Comparison of ENCODE assay signal across 19 cellular contexts in genomic region chr2:158482594-158482993, GRCh38. TPM values are rescaled to one million over a fixed set of nuclear protein-coding genes. Genes with fewer than 3 reads are reported as not detected.
DNase-seq lines count a peak whose midpoint lies in the region; ATAC-seq and TF ChIP-seq lines count a peak whose summit lies in the region.
"Had no signal": no experiment of that assay in that cellular context is flagged by ENCODE, and none has a peak within 500 bp of the region (broad histone marks: within the 10 kb centered on the region; RNA-seq: fewer than 3 reads in every experiment).

No MANE protein-coding gene starts in this region.

- H3K27ac Mint-ChIP-seq in chondrocyte (ENCODE audit: unreplicated experiment) (peak overlapping the region; percentile 71), nephron progenitor cell (peak overlapping the region; percentile 24)
- H3K27ac Mint-ChIP-seq: activated naive CD8-positive, alpha-beta T cell treated with anti-CD3 and anti-CD28 coated beads, Interleukin-2, amount 50 U/mL, for 24 hours; stimulated activated naive B cell treated with anti-CD40 and anti-IgM and Interleukin-4, amounts not matched to agents 10 μg/mL and 1 μg/mL and 100 μg/mL, for 72 hours had no signal

- H3K36me3 Mint-ChIP-seq in chondrocyte (ENCODE audit: low read depth) (no peaks in the 10 kb centered on the region), nephron progenitor cell (ENCODE audit: low read depth) (peaks cover 40% of the 10 kb centered on the region)
- H3K36me3 Mint-ChIP-seq: stimulated activated naive B cell treated with anti-CD40 and anti-IgM and Interleukin-4, amounts not matched to agents 10 μg/mL and 1 μg/mL and 100 μg/mL, for 72 hours had no signal

- ATAC-seq in GM19463 (IDR thresholded peaks at IDR 0.05; ENCODE audit: unreplicated experiment): no peak
- ATAC-seq: activated naive CD8-positive, alpha-beta T cell treated with anti-CD3 and anti-CD28 coated beads, Interleukin-2, amount 50 U/mL, for 24 hours; esophagus mucosa; HepG2; left ventricle myocardium superior; right cardiac atrium; stimulated activated naive B cell treated with anti-CD40 and anti-IgM and Interleukin-4, amounts not matched to agents 10 μg/mL and 1 μg/mL and 100 μg/mL, for 72 hours had no signal

- no peak overlapping the region for H3K27ac ChIP-seq in substantia nigra (ENCODE audit: low read depth, low read length, poor library complexity, severe bottlenecking)
- H3K27ac ChIP-seq: RWPE1 had no signal

- TF ChIP-seq CTCF in chondrocyte (IDR thresholded peaks at IDR 0.05) (no peak), nephron progenitor cell (IDR thresholded peaks at IDR 0.05) (no peak)

- H3K4me3 Mint-ChIP-seq in chondrocyte (ENCODE audit: unreplicated experiment) (no peak overlapping the region), nephron progenitor cell (no peak overlapping the region)
- H3K4me3 Mint-ChIP-seq: activated naive CD8-positive, alpha-beta T cell treated with anti-CD3 and anti-CD28 coated beads, Interleukin-2, amount 50 U/mL, for 24 hours; stimulated activated naive B cell treated with anti-CD40 and anti-IgM and Interleukin-4, amounts not matched to agents 10 μg/mL and 1 μg/mL and 100 μg/mL, for 72 hours had no signal

- H3K4me1 Mint-ChIP-seq in chondrocyte (ENCODE audit: low read depth) (peaks cover 49% of the 10 kb centered on the region), nephron progenitor cell (peaks cover 15% of the 10 kb centered on the region)

- no peaks in the 10 kb centered on the region for H3K9me3 Mint-ChIP-seq in chondrocyte (ENCODE audit: low read depth)
- peaks cover 8% of the 10 kb centered on the region for H3K9me3 Mint-ChIP-seq in nephron progenitor cell
- H3K9me3 Mint-ChIP-seq: activated naive CD8-positive, alpha-beta T cell treated with anti-CD3 and anti-CD28 coated beads, Interleukin-2, amount 50 U/mL, for 24 hours; stimulated activated naive B cell treated with anti-CD40 and anti-IgM and Interleukin-4, amounts not matched to agents 10 μg/mL and 1 μg/mL and 100 μg/mL, for 72 hours had no signal

- DNase-seq in ELR (ENCODE audit: low read depth) (peak; percentile 55), NCI-H226 (peak; percentile 69), chondrocyte (ENCODE audit: low spot score) (no peak), nephron progenitor cell (no peak), substantia nigra (lab: John Stamatoyannopoulos, UW) (no peak), NCI-H1092 (lab: John Stamatoyannopoulos, UW) (no peak), nucleus accumbens (lab: John Stamatoyannopoulos, UW) (no peak)
- DNase-seq: activated CD4-positive, alpha-beta T cell treated with anti-CD3 and anti-CD28 coated beads for 4 hours; activated naive CD8-positive, alpha-beta T cell treated with anti-CD3 and anti-CD28 coated beads, Interleukin-2, amount 50 U/mL, for 24 hours; GOT3; left ventricle myocardium superior; MG63; NCI-H1930; right cardiac atrium; stimulated activated naive B cell treated with anti-CD40 and anti-IgM and Interleukin-4, amounts not matched to agents 10 μg/mL and 1 μg/mL and 100 μg/mL, for 72 hours had no signal

- H3K27me3 Mint-ChIP-seq in chondrocyte (ENCODE audit: low read depth): no peaks in the 10 kb centered on the region
- H3K27me3 Mint-ChIP-seq in nephron progenitor cell (ENCODE audit: low read depth, poor library complexity): no peaks in the 10 kb centered on the region
- H3K27me3 Mint-ChIP-seq: activated naive CD8-positive, alpha-beta T cell treated with anti-CD3 and anti-CD28 coated beads, Interleukin-2, amount 50 U/mL, for 24 hours; stimulated activated naive B cell treated with anti-CD40 and anti-IgM and Interleukin-4, amounts not matched to agents 10 μg/mL and 1 μg/mL and 100 μg/mL, for 72 hours had no signal

RNA-seq across cellular contexts. Expression of gene PKP4, which starts 25.8 kb away (rescaled TPM):
- 34.9 to 69.3 TPM (median 39.4 TPM) in 3 replicates for total RNA-seq in chondrocyte

RNA-seq across cellular contexts. Expression of gene CCDC148, which starts 26.0 kb away (rescaled TPM):
- total RNA-seq in chondrocyte: 0.52 to 1.5 TPM (median 1.4 TPM) in 3 replicates

Comparison
In these comparisons a context has a peak if more than half of its experiments do, and no peak if none do; other contexts are left out.
1. DNase-seq: peak in ELR (single experiment) and NCI-H226 (single experiment); none in chondrocyte (single experiment), nephron progenitor cell (single experiment), substantia nigra (0 of 49), NCI-H1092 (single experiment) and nucleus accumbens (0 of 56).